ENCODE assay signal across 9 cellular contexts in the genomic region with DNA sequence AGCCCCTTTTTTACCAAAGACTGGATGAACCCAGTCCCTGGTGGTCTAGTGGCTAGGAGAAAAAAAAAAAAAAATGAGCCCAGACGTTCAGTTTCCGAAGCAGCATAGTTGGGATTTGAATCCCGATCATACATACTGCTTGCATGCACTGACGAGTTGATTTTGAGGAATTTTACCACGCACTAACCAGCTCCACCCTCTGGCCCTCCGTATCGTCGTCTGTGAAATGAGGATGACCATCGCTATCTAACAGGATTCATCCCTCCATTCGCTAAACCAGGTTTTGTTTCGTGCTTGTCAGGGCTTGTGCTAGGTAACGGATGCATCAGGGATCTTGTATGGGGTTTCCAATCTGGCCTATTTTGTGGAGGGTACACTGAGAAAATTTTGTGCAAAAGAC. TPM values are rescaled to one million over a fixed set of nuclear protein-coding genes. Genes with fewer than 3 reads are reported as not detected.
DNase-seq lines count a peak whose midpoint lies in the region; ATAC-seq and TF ChIP-seq lines count a peak whose summit lies in the region.
"Had no signal": no experiment of that assay in that cellular context is flagged by ENCODE, and none has a peak within 500 bp of the region (broad histone marks: within the 10 kb centered on the region; RNA-seq: fewer than 3 reads in every experiment).

No MANE protein-coding gene starts in this region.

- peak overlapping the region; percentile 81 for H3K27ac ChIP-seq in PC-3 (ENCODE audit: low read length)
- peak overlapping the region; percentile 98 for H3K27ac ChIP-seq in duodenal mucosa (ENCODE audit: low read depth, low read length)
- peak overlapping the region; percentile 98 for H3K27ac ChIP-seq in muscle layer of duodenum (ENCODE audit: low read length)

- H3K4me1 ChIP-seq in PC-3 (ENCODE audit: insufficient read depth, low read length): peaks cover 32% of the 10 kb centered on the region
- H3K4me1 ChIP-seq in duodenal mucosa (ENCODE audit: control insufficient read depth in 1 of 2, insufficient read depth in 2 of 2, low read length in 2 of 2): peaks cover 9 to 11% of the 10 kb centered on the region in 2 donors
- peaks cover 3 to 9% of the 10 kb centered on the region in 2 donors for H3K4me1 ChIP-seq in muscle layer of duodenum (ENCODE audit: control insufficient read depth in 1 of 2, insufficient read depth in 2 of 2, low read length in 2 of 2)

- H3K36me3 ChIP-seq in PC-3 (ENCODE audit: low read depth, low read length): peaks cover 19% of the 10 kb centered on the region; the same call in 1 of the 2 replicates
- peaks cover 8 to 19% of the 10 kb centered on the region in 2 donors for H3K36me3 ChIP-seq in duodenal mucosa (ENCODE audit: control insufficient read depth in 1 of 2, insufficient read depth in 2 of 2, low read length in 2 of 2)
- H3K36me3 ChIP-seq in muscle layer of duodenum (ENCODE audit: control insufficient read depth in 1 of 2, insufficient read depth in 2 of 2, low read length in 2 of 2): peaks cover 20 to 25% of the 10 kb centered on the region in 2 donors

- no peak for ATAC-seq in PC-3
- ATAC-seq in HG02970 (IDR thresholded peaks at IDR 0.05; ENCODE audit: low FRiP score, unreplicated experiment): no peak

- BruUV-seq in PC-3 (replicated peaks; lab: Mats Ljungman, UMichigan): TSS peak; percentile 54

- CTCF ChIA-PET in PC-3 (lab: Charles Lee): interaction anchor here (0.7 kb wide), 1 partner anchor 288 kb away, joined by 5 read pairs; no protein-coding TSS in a partner anchor

- intact Hi-C loops in PC-3 (cut with micrococcal nuclease): loop anchor here (2.0 to 5.0 kb wide), 2 partner anchors 20 to 65 kb away; a partner anchor contains a TSS

- H3K9ac ChIP-seq in PC-3 (ENCODE audit: low read length) (peak overlapping the region; percentile 95), duodenal mucosa (ENCODE audit: low read depth in 1 of 2, low read length in 2 of 2) (peak overlapping the region; percentile 92 to 95)

- H3K4me3 ChIP-seq in PC-3 (ENCODE audit: low read length) (peak overlapping the region; percentile 93), duodenal mucosa (ENCODE audit: low read depth in 1 of 2, low read length in 2 of 2) (peak overlapping the region; percentile 88 to 94), muscle layer of duodenum (ENCODE audit: low read depth in 1 of 2, low read length in 2 of 2) (peak overlapping the region; percentile 70 to 81)

- peak overlapping the region; percentile 95 for H3K4me2 ChIP-seq in PC-3 (ENCODE audit: low read length)

- POLR2A ChIA-PET in PC-3 (lab: Charles Lee; ENCODE audit: unreplicated experiment): no interaction called here

- peak overlapping the region; percentile 97 for H2AFZ ChIP-seq in PC-3 (ENCODE audit: low read length)

- TF ChIP-seq CTCF in PC-3 (conservative IDR thresholded peaks at IDR 0.05; ENCODE audit: low read depth, low read length): no peak

- H4K20me1 ChIP-seq in PC-3 (ENCODE audit: low read length): peaks cover 12% of the 10 kb centered on the region; the same call in 1 of the 2 replicates

- H3K9me3 ChIP-seq in PC-3 (ENCODE audit: low read length): no peaks in the 10 kb centered on the region
- H3K9me3 ChIP-seq in duodenal mucosa (ENCODE audit: control insufficient read depth in 1 of 2, low read length in 2 of 2): no peaks in the 10 kb centered on the region
- H3K9me3 ChIP-seq in muscle layer of duodenum (ENCODE audit: control insufficient read depth in 1 of 2, low read length in 2 of 2): no peaks in the 10 kb centered on the region

- H3K27me3 ChIP-seq in PC-3 (ENCODE audit: low read length) (no peaks in the 10 kb centered on the region), duodenal mucosa (ENCODE audit: control insufficient read depth in 1 of 2, insufficient read depth in 2 of 2, low read length in 2 of 2) (no peaks in the 10 kb centered on the region), muscle layer of duodenum (ENCODE audit: low read depth, low read length) (no peaks in the 10 kb centered on the region)

- no peaks in the 10 kb centered on the region for H3F3A ChIP-seq in PC-3 (ENCODE audit: low read length, unreplicated experiment)

- H3K9me2 ChIP-seq in PC-3 (replicated peaks; ENCODE audit: low read length): no peaks in the 10 kb centered on the region

- DNase-seq in NCI-H1105 treated with DMSO at 0.1 percent for 48 hours (lab: John Stamatoyannopoulos, UW): peak; percentile 5
- no peak for DNase-seq in NCI-H1105 (lab: John Stamatoyannopoulos, UW)
- no peak for DNase-seq in PC-3
- no peak for DNase-seq in ecto neural progenitor cell (ENCODE audit: low spot score)
- DNase-seq in islet precursor cell: no peak

- H3K79me2 ChIP-seq in PC-3 (ENCODE audit: low read length): peaks cover 36% of the 10 kb centered on the region

RNA-seq across cellular contexts. Expression of a gene that starts 0.8 kb away (rescaled TPM):
- total RNA-seq in PC-3 (2014; rRNA removed): 53.0 and 77.4 TPM in 2 replicates

RNA-seq across cellular contexts. Expression of a gene that starts 33.7 kb away (rescaled TPM):
- 0.26 TPM in 1 of 2 replicates, not detected in the other for total RNA-seq in PC-3 (2014; rRNA removed)
- total RNA-seq: Daoy had no signal

RNA-seq across cellular contexts. Expression of a gene that starts 51.7 kb away (rescaled TPM):
- 1.6 and 2.9 TPM in 2 replicates for total RNA-seq in PC-3 (2014; rRNA removed)

RNA-seq across cellular contexts. Expression of a gene that starts 59.8 kb away (rescaled TPM):
- total RNA-seq in PC-3 (2014; rRNA removed): 0.69 TPM in 1 of 2 replicates, not detected in the other
- total RNA-seq: Daoy had no signal
